In genomic region chr13:99973786-99974185, GRCh38 we compare ENCODE assay signal across 18 cellular contexts. TPM values are rescaled to one million over a fixed set of nuclear protein-coding genes. Genes with fewer than 3 reads are reported as not detected.
"Had no signal": no experiment of that assay in that cellular context is flagged by ENCODE, and none has a peak within 500 bp of the region (broad histone marks: within the 10 kb centered on the region; RNA-seq: fewer than 3 reads in every experiment).

No MANE protein-coding gene starts in this region.

- H3K27ac Mint-ChIP-seq: activated CD4-positive, alpha-beta memory T cell treated with anti-CD3 and anti-CD28 coated beads, Interleukin-2, amount 10 ng/mL, durations not matched to agents 7 days and 5 days had no signal

- H3K4me3 Mint-ChIP-seq: activated CD4-positive, alpha-beta memory T cell treated with anti-CD3 and anti-CD28 coated beads, Interleukin-2, amount 10 ng/mL, durations not matched to agents 7 days and 5 days; stimulated activated naive B cell treated with anti-CD40 and anti-IgM and Interleukin-4, amounts not matched to agents 10 μg/mL and 1 μg/mL and 100 μg/mL, for 72 hours; T-helper 1 cell treated with Interleukin-12 subunit alpha and Interleukin-12 subunit beta and Interleukin-4 antibody, amounts not matched to agents 30 μg/mL and 1 μg/mL, for 36 hours had no signal

- H3K9me3 ChIP-seq: adrenal gland, lower lobe of right lung, thyroid gland had no signal

- H2AFZ ChIP-seq: parathyroid adenoma had no signal

- H3K9me3 Mint-ChIP-seq: activated CD4-positive, alpha-beta memory T cell treated with anti-CD3 and anti-CD28 coated beads, Interleukin-2, amount 10 ng/mL, durations not matched to agents 7 days and 5 days had no signal

- DNase-seq: activated CD4-positive, alpha-beta memory T cell treated with anti-CD3 and anti-CD28 coated beads, Interleukin-2, amount 10 ng/mL, durations not matched to agents 7 days and 5 days; activated CD4-positive, alpha-beta T cell treated with anti-CD3 and anti-CD28 coated beads for 4 hours; adrenal gland; heart right ventricle; left colon; lower lobe of right lung; retina; stimulated activated CD4-positive, alpha-beta T cell treated with anti-CD3 and anti-CD28 coated beads, Interleukin-4, amount 100 ng/mL, for 1 hour; stimulated activated naive B cell treated with anti-CD40 and anti-IgM and Interleukin-4, amounts not matched to agents 10 μg/mL and 1 μg/mL and 100 μg/mL, for 72 hours; thyroid gland had no signal

- ATAC-seq: gastroesophageal sphincter; heart right ventricle; left colon; lower lobe of right lung; SK-N-SH treated with all-trans-retinoic acid at 6 μM for 48 hours; stimulated activated naive B cell treated with anti-CD40 and anti-IgM and Interleukin-4, amounts not matched to agents 10 μg/mL and 1 μg/mL and 100 μg/mL, for 72 hours had no signal

- H3K4me3 ChIP-seq: adrenal gland, cardiac muscle cell, gastroesophageal sphincter, lower lobe of right lung, thyroid gland had no signal

- H3K4me1 ChIP-seq: parathyroid adenoma had no signal

- H3K27ac ChIP-seq: adrenal gland, cardiac muscle cell, gastroesophageal sphincter, heart right ventricle, lower lobe of right lung, neutrophil, parathyroid adenoma, thyroid gland had no signal

- H3K36me3 ChIP-seq: adrenal gland, cardiac muscle cell, gastroesophageal sphincter, heart right ventricle, lower lobe of right lung, neutrophil, thyroid gland had no signal

- H3K79me2 ChIP-seq: parathyroid adenoma had no signal

RNA-seq across cellular contexts. Expression of gene ZIC5, which starts 2.2 kb away (rescaled TPM):
- total RNA-seq: activated CD4-positive, alpha-beta memory T cell treated with anti-CD3 and anti-CD28 coated beads, Interleukin-2, amount 10 ng/mL, durations not matched to agents 7 days and 5 days; gastroesophageal sphincter; heart right ventricle; left colon; lower lobe of right lung; skeletal muscle tissue; thyroid gland had no signal
- polyA plus RNA-seq: adrenal gland, esophagus, heart right ventricle had no signal

RNA-seq across cellular contexts. Expression of gene ZIC2, which starts 7.8 kb away (rescaled TPM):
- total RNA-seq: gastroesophageal sphincter, heart right ventricle, lower lobe of right lung, skeletal muscle tissue, thyroid gland had no signal
- polyA plus RNA-seq: adrenal gland, heart right ventricle had no signal
